In genomic region chr1:40379785-40380452, GRCh38 we compare ENCODE assay signal across 11 cellular contexts. TPM values are rescaled to one million over a fixed set of nuclear protein-coding genes. Genes with fewer than 3 reads are reported as not detected.
DNase-seq lines count a peak whose midpoint lies in the region; ATAC-seq and TF ChIP-seq lines count a peak whose summit lies in the region.
"Had no signal": no experiment of that assay in that cellular context is flagged by ENCODE, and none has a peak within 500 bp of the region (broad histone marks: within the 10 kb centered on the region; RNA-seq: fewer than 3 reads in every experiment).

No MANE protein-coding gene starts in this region.

- no peaks in the 10 kb centered on the region for H3K9me3 Mint-ChIP-seq in activated naive CD8-positive, alpha-beta T cell treated with anti-CD3 and anti-CD28 coated beads, Interleukin-2, amount 10 ng/mL, durations not matched to agents 7 days and 5 days
- H3K9me3 Mint-ChIP-seq in nephron = no peaks in the 10 kb centered on the region

- H3K4me1 Mint-ChIP-seq in activated naive CD8-positive, alpha-beta T cell treated with anti-CD3 and anti-CD28 coated beads, Interleukin-2, amount 10 ng/mL, durations not matched to agents 7 days and 5 days = peaks cover 76% of the 10 kb centered on the region
- peaks cover 25% of the 10 kb centered on the region for H3K4me1 Mint-ChIP-seq in nephron

- POLR2A ChIA-PET in activated naive CD8-positive, alpha-beta T cell treated with anti-CD3 and anti-CD28 coated beads, Interleukin-2, amount 10 ng/mL, durations not matched to agents 7 days and 5 days (lab: Charles Lee) = interaction anchor here (1.1 to 3.0 kb wide), 4 partner anchors 8 to 124 kb away, joined by 3 to 9 read pairs (median 6); partner anchors contain the start of gene ZFP69B

- DNase-seq in AG20443 (ENCODE audit: low spot score) (peak; percentile 33), HS-5 (ENCODE audit: low read depth) (peak; percentile 56), cerebellum (ENCODE audit: low spot score) (no peak)
- no peak for DNase-seq in activated naive CD8-positive, alpha-beta T cell treated with anti-CD3 and anti-CD28 coated beads, Interleukin-2, amount 10 ng/mL, durations not matched to agents 7 days and 5 days
- DNase-seq: body of pancreas, DMS153, NCI-H1694 had no signal

- H3K27ac Mint-ChIP-seq in activated naive CD8-positive, alpha-beta T cell treated with anti-CD3 and anti-CD28 coated beads, Interleukin-2, amount 10 ng/mL, durations not matched to agents 7 days and 5 days = peak overlapping the region; percentile 98
- peak overlapping the region; percentile 40 to 41 (median 40) for H3K27ac Mint-ChIP-seq in nephron

- H3K4me3 Mint-ChIP-seq in activated naive CD8-positive, alpha-beta T cell treated with anti-CD3 and anti-CD28 coated beads, Interleukin-2, amount 10 ng/mL, durations not matched to agents 7 days and 5 days = peak overlapping the region; percentile 80
- H3K4me3 Mint-ChIP-seq in nephron = no peak overlapping the region

- ATAC-seq in activated naive CD8-positive, alpha-beta T cell treated with anti-CD3 and anti-CD28 coated beads, Interleukin-2, amount 10 ng/mL, durations not matched to agents 7 days and 5 days (ENCODE audit: low read depth) = no peak
- ATAC-seq in HG03342 (IDR thresholded peaks at IDR 0.05; ENCODE audit: unreplicated experiment) (no peak), HG03135 (IDR thresholded peaks at IDR 0.05; ENCODE audit: unreplicated experiment) (no peak), GM21528 (IDR thresholded peaks at IDR 0.05; ENCODE audit: low FRiP score, unreplicated experiment) (no peak)
- ATAC-seq: body of pancreas had no signal

- H3K36me3 Mint-ChIP-seq in activated naive CD8-positive, alpha-beta T cell treated with anti-CD3 and anti-CD28 coated beads, Interleukin-2, amount 10 ng/mL, durations not matched to agents 7 days and 5 days = peaks cover 26% of the 10 kb centered on the region
- no peaks in the 10 kb centered on the region for H3K36me3 Mint-ChIP-seq in nephron (ENCODE audit: low read depth)

- no peak for TF ChIP-seq CTCF in nephron (IDR thresholded peaks at IDR 0.05; ENCODE audit: unreplicated experiment in 3 of 3)

- no peaks in the 10 kb centered on the region for H3K27me3 Mint-ChIP-seq in activated naive CD8-positive, alpha-beta T cell treated with anti-CD3 and anti-CD28 coated beads, Interleukin-2, amount 10 ng/mL, durations not matched to agents 7 days and 5 days
- H3K27me3 Mint-ChIP-seq in nephron (ENCODE audit: low read depth) = no peaks in the 10 kb centered on the region

RNA-seq across cellular contexts. Expression of gene SMAP2, which starts 6.4 kb away (rescaled TPM):
- 100 to 1,000 TPM; 133 to 138 TPM for total RNA-seq in activated naive CD8-positive, alpha-beta T cell treated with anti-CD3 and anti-CD28 coated beads, Interleukin-2, amount 10 ng/mL, durations not matched to agents 7 days and 5 days
- 24.8 TPM for total RNA-seq in cerebellum

Comparison
In these comparisons a context has a peak if more than half of its experiments do, and no peak if none do; other contexts are left out.
1. DNase-seq: peak in AG20443 (single experiment) and HS-5 (single experiment); none in activated naive CD8-positive, alpha-beta T cell treated with anti-CD3 and anti-CD28 coated beads, Interleukin-2, amount 10 ng/mL, durations not matched to agents 7 days and 5 days (single experiment) and cerebellum (single experiment).